Comparison of ENCODE assay signal across 8 cellular contexts in genomic region chr5:163437309-163438182, GRCh38. TPM values are rescaled to one million over a fixed set of nuclear protein-coding genes. Genes with fewer than 3 reads are reported as not detected.
DNase-seq lines count a peak whose midpoint lies in the region; FAIRE-seq and TF ChIP-seq lines count a peak whose summit lies in the region.

Gene CCNG1, plus strand, starts transcription at chr5:163437595. Its CDS starts 1,662 bp downstream, at chr5:163439257.

- peaks cover 27% of the 10 kb centered on the region for H3K36me3 Mint-ChIP-seq in activated naive CD4-positive, alpha-beta T cell treated with anti-CD3 and anti-CD28 coated beads, Interleukin-2, amount 10 ng/mL, durations not matched to agents 7 days and 5 days

- H3K9ac ChIP-seq in SK-N-MC (ENCODE audit: insufficient read length) (peak within 1 kb of the TSS; percentile 81), neuronal stem cell (ENCODE audit: low read depth, low read length, poor library complexity) (peak within 1 kb of the TSS; percentile 90)

- H3K9me3 Mint-ChIP-seq in activated naive CD4-positive, alpha-beta T cell treated with anti-CD3 and anti-CD28 coated beads, Interleukin-2, amount 10 ng/mL, durations not matched to agents 7 days and 5 days: no peaks in the 10 kb centered on the region

- H3K4me1 ChIP-seq in neuronal stem cell (ENCODE audit: control insufficient read depth in 2 of 2, insufficient read depth in 1 of 2, low read depth in 1 of 2, low read length in 2 of 2): peaks cover 11 to 13% of the 10 kb centered on the region in 2 donors

- peak within 1 kb of the TSS; percentile 91 for H2AK5ac ChIP-seq in neuronal stem cell (ENCODE audit: low read depth, low read length)

- CTCF ChIA-PET in HEK293T (lab: Yijun Ruan, JAX): interaction anchor here (0.6 to 0.9 kb wide), 2 partner anchors 21 to 1655 kb away, joined by 3 read pairs; no protein-coding TSS in a partner anchor
- CTCF ChIA-PET in activated naive CD4-positive, alpha-beta T cell treated with anti-CD3 and anti-CD28 coated beads, Interleukin-2, amount 10 ng/mL, durations not matched to agents 7 days and 5 days (lab: Charles Lee): interaction anchor here (0.7 to 1.8 kb wide), 2 partner anchors 29 to 66 kb away, joined by 3 to 7 read pairs; no protein-coding TSS in a partner anchor

- H2BK120ac ChIP-seq in neuronal stem cell (ENCODE audit: low read depth, low read length): peak within 1 kb of the TSS; percentile 87

- no peak within 1 kb of the TSS for H3K14ac ChIP-seq in neuronal stem cell (ENCODE audit: low read length)

- no peak for TF ChIP-seq CTCF in subcutaneous adipose tissue (IDR thresholded peaks at IDR 0.05; ENCODE audit: low read depth)

- FAIRE-seq in frontal cortex (lab: Jason Lieb, UNC): peak; percentile 87

- peak within 1 kb of the TSS; percentile 99 for H2BK5ac ChIP-seq in neuronal stem cell (ENCODE audit: low read length)

- H2BK15ac ChIP-seq in neuronal stem cell (ENCODE audit: low read length): peak within 1 kb of the TSS; percentile 93

- H3K79me1 ChIP-seq in neuronal stem cell (ENCODE audit: low read depth, low read length): no peaks in the 10 kb centered on the region

- peak within 1 kb of the TSS; percentile 91 for H3K4me3 Mint-ChIP-seq in activated naive CD4-positive, alpha-beta T cell treated with anti-CD3 and anti-CD28 coated beads, Interleukin-2, amount 10 ng/mL, durations not matched to agents 7 days and 5 days

- no peak within 1 kb of the TSS for H4K8ac ChIP-seq in neuronal stem cell (ENCODE audit: low read depth, low read length)

- H3K27me3 ChIP-seq in neuronal stem cell (ENCODE audit: control insufficient read depth in 3 of 3, insufficient read depth in 3 of 3, low read depth in 1 of 3, low read length in 3 of 3): no peaks in the 10 kb centered on the region

- H3K4me2 ChIP-seq in neuronal stem cell (ENCODE audit: insufficient read depth, low read length, poor library complexity, severe bottlenecking): peak within 1 kb of the TSS; percentile 47

- H4K91ac ChIP-seq in neuronal stem cell (ENCODE audit: low read depth, low read length, poor library complexity): no peak within 1 kb of the TSS

- H2AFZ ChIP-seq in neuronal stem cell (ENCODE audit: low read length): peak within 1 kb of the TSS; percentile 84

- H3K4ac ChIP-seq in neuronal stem cell (ENCODE audit: low read length): peak within 1 kb of the TSS; percentile 26

- H3K9me3 ChIP-seq in SK-N-MC (ENCODE audit: low read depth, low read length): no peaks in the 10 kb centered on the region
- no peaks in the 10 kb centered on the region for H3K9me3 ChIP-seq in neuronal stem cell (replicated peaks in 1 of 2; ENCODE audit: control insufficient read depth in 2 of 2, insufficient read depth in 1 of 2, low read depth in 1 of 2, low read length in 2 of 2)

- peaks cover 33% of the 10 kb centered on the region for H3K36me3 ChIP-seq in SK-N-MC (ENCODE audit: insufficient read depth, low read length)
- peaks cover 11 to 42% of the 10 kb centered on the region in 2 donors for H3K36me3 ChIP-seq in neuronal stem cell (replicated peaks in 1 of 2; ENCODE audit: control insufficient read depth in 2 of 2, insufficient read depth in 2 of 2, low read length in 2 of 2)

- peaks cover 14% of the 10 kb centered on the region for H3K27me3 Mint-ChIP-seq in activated naive CD4-positive, alpha-beta T cell treated with anti-CD3 and anti-CD28 coated beads, Interleukin-2, amount 10 ng/mL, durations not matched to agents 7 days and 5 days

- peak; percentile 95 for DNase-seq in GM03348 (ENCODE audit: low spot score)
- DNase-seq in HEK293T (ENCODE audit: extremely low spot score): peak; percentile 90
- DNase-seq in MV-4-11 (lab: John Stamatoyannopoulos, UW): peak; percentile 98
- peak; percentile 78 for DNase-seq in SK-N-MC (ENCODE audit: low read depth, low spot score)
- DNase-seq in activated naive CD4-positive, alpha-beta T cell treated with anti-CD3 and anti-CD28 coated beads, Interleukin-2, amount 10 ng/mL, durations not matched to agents 7 days and 5 days: peak; percentile 94
- DNase-seq in frontal cortex (ENCODE audit: low spot score in 2 of 2): peak; percentile 78 to 90
- DNase-seq in neuronal stem cell (ENCODE audit: low spot score): peak; percentile 96

- peak within 1 kb of the TSS; percentile 100 for H3K23ac ChIP-seq in neuronal stem cell (ENCODE audit: low read depth, low read length, poor library complexity)

- H3K4me1 Mint-ChIP-seq in activated naive CD4-positive, alpha-beta T cell treated with anti-CD3 and anti-CD28 coated beads, Interleukin-2, amount 10 ng/mL, durations not matched to agents 7 days and 5 days: peaks cover 48% of the 10 kb centered on the region

- H3K27ac ChIP-seq in SK-N-MC (peak within 1 kb of the TSS; percentile 48; the same call in 1 of the 2 replicates), neuronal stem cell (replicated peaks; ENCODE audit: low read length) (peak within 1 kb of the TSS; percentile 94)

- POLR2A ChIA-PET in HEK293T (lab: Yijun Ruan, JAX): interaction anchor here (0.6 to 7.3 kb wide), 6 partner anchors 21 to 72 kb away, joined by 3 to 129 read pairs (median 5); partner anchors contain the start of genes HMMR, MAT2B and NUDCD2

- peak within 1 kb of the TSS; percentile 91 for H3K4me3 ChIP-seq in SK-N-MC
- H3K4me3 ChIP-seq in neuronal stem cell (ENCODE audit: low read length in 2 of 2): peak within 1 kb of the TSS; percentile 80 to 92

- peak within 1 kb of the TSS; percentile 91 for H3K27ac Mint-ChIP-seq in activated naive CD4-positive, alpha-beta T cell treated with anti-CD3 and anti-CD28 coated beads, Interleukin-2, amount 10 ng/mL, durations not matched to agents 7 days and 5 days

- H3K18ac ChIP-seq in neuronal stem cell (ENCODE audit: low read length): peak within 1 kb of the TSS; percentile 99

- no peak within 1 kb of the TSS for H2BK12ac ChIP-seq in neuronal stem cell (ENCODE audit: low read length)

- no CpG with 5 or more reads among the region's 51 CpGs for WGBS in neuronal stem cell (ENCODE audit: extremely low coverage in 2 of 2, insufficient read length in 2 of 2, insufficient replicate concordance in 1 of 2), 2 donors

TF ChIP-seq in HEK293T, 16 proteins besides CTCF, POLR2A, EP300 and RAD21:
- TF ChIP-seq ZNF384 (IDR thresholded peaks at IDR 0.05): no peak
- no peak for TF ChIP-seq BHLHE40 (IDR thresholded peaks at IDR 0.05; ENCODE audit: borderline replicate concordance)
- peak; percentile 66 for TF ChIP-seq ARNT (IDR thresholded peaks at IDR 0.05)
- TF ChIP-seq HDGF (IDR thresholded peaks at IDR 0.05; ENCODE audit: borderline replicate concordance): no peak
- TF ChIP-seq CTBP1 (IDR thresholded peaks at IDR 0.05; ENCODE audit: borderline replicate concordance): no peak
- peak; percentile 47; the same call in 1 of the 2 replicates for TF ChIP-seq L3MBTL2 (conservative IDR thresholded peaks at IDR 0.05)
- peak; percentile 99 for TF ChIP-seq PKNOX1 (IDR thresholded peaks at IDR 0.05)
- no peak for TF ChIP-seq SP1 (IDR thresholded peaks at IDR 0.05)
- no peak for TF ChIP-seq LEF1 (IDR thresholded peaks at IDR 0.05; ENCODE audit: borderline replicate concordance)
- no peak for TF ChIP-seq FOXM1 (IDR thresholded peaks at IDR 0.05; ENCODE audit: borderline replicate concordance)
TF ChIP-seq in HEK293T: peak in this region for 3.

RNA-seq across cellular contexts. Expression of gene CCNG1, which starts in this region (rescaled TPM):
- total RNA-seq in frontal cortex: 133 TPM
- 337 TPM for polyA plus RNA-seq in neuronal stem cell (2013, experiment 1 of 2)
- 347 TPM for polyA plus RNA-seq in neuronal stem cell (2013, experiment 2 of 2)
- 100 to 1,000 TPM; 155 to 203 (median 187) TPM for total RNA-seq in subcutaneous adipose tissue

Comparison
In these comparisons a context has a peak if more than half of its experiments do, and no peak if none do; other contexts are left out.
1. Peak in every context shown above with its lines: DNase-seq, H3K4me3 ChIP-seq and H3K27ac ChIP-seq.